ENCODE assay signal across 21 cellular contexts in genomic region chr17:34126965-34127364, GRCh38.
DNase-seq lines count a peak whose midpoint lies in the region; ATAC-seq and TF ChIP-seq lines count a peak whose summit lies in the region.
"Had no signal": no experiment of that assay in that cellular context is flagged by ENCODE, and none has a peak within 500 bp of the region (broad histone marks: within the 10 kb centered on the region; RNA-seq: fewer than 3 reads in every experiment).

No MANE protein-coding gene starts in this region.

- peak overlapping the region; percentile 60 for H3K9ac ChIP-seq in OCI-LY3 (ENCODE audit: low read length)

- in situ Hi-C loops in GM13977 (cut with MboI; ENCODE audit: low pct_unique_long_range_greater_than_20kb, low sequenced_read_pairs, unreplicated experiment): loop anchor here (25.0 kb wide), 2 partner anchors 190 to 340 kb away; no protein-coding TSS in a partner anchor

- WGBS in esophagus muscularis mucosa: 60% methylated on average over 3 of the region's 3 CpGs

- H3K9me3 ChIP-seq in OCI-LY3 (ENCODE audit: insufficient read depth, low read length) (no peaks in the 10 kb centered on the region), esophagus muscularis mucosa (no peaks in the 10 kb centered on the region)
- H3K9me3 ChIP-seq: A549 had no signal

- no peak overlapping the region for H2AFZ ChIP-seq in OCI-LY3 (ENCODE audit: low read depth, low read length)
- H2AFZ ChIP-seq: GM23338 had no signal

- DNase-seq in GM12865 (ENCODE audit: low read depth) (peak; percentile 57), GM13977 (ENCODE audit: low spot score) (peak; percentile 27), esophagus muscularis mucosa (ENCODE audit: extremely low spot score) (peak; percentile 42), NCI-H2107 treated with DMSO at 0.1 percent for 48 hours (lab: John Stamatoyannopoulos, UW; ENCODE audit: unreplicated experiment) (no peak), NCI-H2081 (lab: John Stamatoyannopoulos, UW) (no peak)
- DNase-seq: 8988T; ACHN; C1 segment of cervical spinal cord; Calu3; CD4-positive, alpha-beta memory T cell; COR-L47; DMS53; DMS79 treated with DMSO at 0.1 percent for 48 hours; GF-D8; H9 had no signal

- no peak for ATAC-seq in GM19328 (IDR thresholded peaks at IDR 0.05; ENCODE audit: unreplicated experiment)
- ATAC-seq in GM21423 (IDR thresholded peaks at IDR 0.05; ENCODE audit: unreplicated experiment): no peak
- ATAC-seq: GM23338, HCT116 had no signal

- H3K4me1 ChIP-seq in OCI-LY3 (ENCODE audit: low read length) (peaks cover 79% of the 10 kb centered on the region), esophagus muscularis mucosa (no peaks in the 10 kb centered on the region)
- H3K4me1 ChIP-seq: A549 had no signal

- H3K36me3 ChIP-seq in OCI-LY3 (replicated peaks; ENCODE audit: low read depth, low read length) (no peaks in the 10 kb centered on the region), esophagus muscularis mucosa (no peaks in the 10 kb centered on the region)

- H3K27me3 ChIP-seq in OCI-LY3 (ENCODE audit: low read depth, low read length) (peaks cover 14% of the 10 kb centered on the region), esophagus muscularis mucosa (peaks cover 0 to 30% (median 1%) of the 10 kb centered on the region in 4 donors)

- peak overlapping the region; percentile 98 for H3K27ac ChIP-seq in OCI-LY3 (ENCODE audit: low read length)
- no peak overlapping the region for H3K27ac ChIP-seq in esophagus muscularis mucosa (replicated peaks in 1 of 4)
- H3K27ac ChIP-seq: A549 had no signal

- H3K4me2 ChIP-seq in OCI-LY3 (ENCODE audit: low read length): peak overlapping the region; percentile 94
- H3K4me2 ChIP-seq: A549, GM23338 had no signal

- TF ChIP-seq EP300 in esophagus muscularis mucosa (IDR thresholded peaks at IDR 0.05): no peak

- H3K79me2 ChIP-seq in OCI-LY3 (ENCODE audit: low read length): no peaks in the 10 kb centered on the region

- TF ChIP-seq POLR2A in esophagus muscularis mucosa (IDR thresholded peaks at IDR 0.05; ENCODE audit: low read depth): no peak

- H3K4me3 ChIP-seq in GM12865 (ENCODE audit: low read depth, low read length) (no peak overlapping the region), OCI-LY3 (ENCODE audit: low read length) (peak overlapping the region; percentile 66), esophagus muscularis mucosa (no peak overlapping the region)
- H3K4me3 ChIP-seq: A549, GM23338 had no signal

- H4K20me1 ChIP-seq in OCI-LY3 (ENCODE audit: insufficient read depth, low read length): no peaks in the 10 kb centered on the region

- TF ChIP-seq CTCF in GM12865 (IDR thresholded peaks at IDR 0.05; ENCODE audit: insufficient read depth, low read depth, low read length, missing control alignments) (no peak), GM13977 (IDR thresholded peaks at IDR 0.05; ENCODE audit: extremely low read depth, insufficient read depth, missing control alignments) (no peak), OCI-LY3 (IDR thresholded peaks at IDR 0.05; ENCODE audit: low read depth, low read length) (no peak), esophagus muscularis mucosa (IDR thresholded peaks at IDR 0.05) (no peak)

- intact Hi-C loops in esophagus muscularis mucosa (cut with DNase I): no loop called here

Comparison
In these comparisons a context has a peak if more than half of its experiments do, and no peak if none do; other contexts are left out.
1. DNase-seq: peak in GM12865 (single experiment), GM13977 (single experiment) and esophagus muscularis mucosa (single experiment); none in NCI-H2107 treated with DMSO at 0.1 percent for 48 hours (single experiment) and NCI-H2081 (0 of 2).